1 cellular context compared by ENCODE assay signal in the genomic region with DNA sequence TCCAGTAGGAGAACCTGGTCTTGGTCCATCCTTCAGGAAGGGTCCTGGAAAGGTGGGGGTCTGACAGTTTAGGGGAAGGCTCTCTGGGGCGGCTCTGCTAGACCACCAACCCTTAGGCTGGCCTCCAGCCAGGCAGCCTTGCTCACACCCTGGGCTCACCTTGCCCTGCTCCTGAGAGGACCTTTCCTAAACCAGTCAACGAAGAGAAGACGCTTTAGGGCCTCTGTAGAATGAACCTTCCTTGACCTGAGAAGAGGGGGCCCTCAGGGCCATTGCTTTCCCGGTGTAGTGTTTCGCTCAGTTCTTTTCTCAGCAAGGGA.
TF ChIP-seq lines count a peak whose summit lies in the region.

No MANE protein-coding gene starts in this region.

TF ChIP-seq in H1, 55 proteins besides CTCF, POLR2A, EP300 and RAD21:
- TF ChIP-seq SP4 (IDR thresholded peaks at IDR 0.05; ENCODE audit: low read length): no peak
- no peak for TF ChIP-seq KDM5A (IDR thresholded peaks at IDR 0.05; ENCODE audit: low read length)
- no peak for TF ChIP-seq SUZ12 (IDR thresholded peaks at IDR 0.05; ENCODE audit: low read length)
- TF ChIP-seq POLR2AphosphoS5 (IDR thresholded peaks at IDR 0.05; ENCODE audit: low read depth, low read length): no peak
- TF ChIP-seq, protein P1, sequence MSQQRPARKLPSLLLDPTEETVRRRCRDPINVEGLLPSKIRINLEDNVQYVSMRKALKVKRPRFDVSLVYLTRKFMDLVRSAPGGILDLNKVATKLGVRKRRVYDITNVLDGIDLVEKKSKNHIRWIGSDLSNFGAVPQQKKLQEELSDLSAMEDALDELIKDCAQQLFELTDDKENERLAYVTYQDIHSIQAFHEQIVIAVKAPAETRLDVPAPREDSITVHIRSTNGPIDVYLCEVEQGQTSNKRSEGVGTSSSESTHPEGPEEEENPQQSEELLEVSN (IDR thresholded peaks at IDR 0.05): no peak
- no peak for TF ChIP-seq RFX5 (IDR thresholded peaks at IDR 0.05; ENCODE audit: borderline replicate concordance, low read depth, low read length)
- TF ChIP-seq SIN3A (conservative IDR thresholded peaks at IDR 0.05 in 1 of 2, IDR thresholded peaks at IDR 0.05 in 1 of 2; ENCODE audit: low read depth in 1 of 2, low read length in 2 of 2): no peak
- TF ChIP-seq CHD1 (IDR thresholded peaks at IDR 0.05; ENCODE audit: low read depth, low read length): no peak
